ENCODE assay signal across 12 cellular contexts in the genomic region with DNA sequence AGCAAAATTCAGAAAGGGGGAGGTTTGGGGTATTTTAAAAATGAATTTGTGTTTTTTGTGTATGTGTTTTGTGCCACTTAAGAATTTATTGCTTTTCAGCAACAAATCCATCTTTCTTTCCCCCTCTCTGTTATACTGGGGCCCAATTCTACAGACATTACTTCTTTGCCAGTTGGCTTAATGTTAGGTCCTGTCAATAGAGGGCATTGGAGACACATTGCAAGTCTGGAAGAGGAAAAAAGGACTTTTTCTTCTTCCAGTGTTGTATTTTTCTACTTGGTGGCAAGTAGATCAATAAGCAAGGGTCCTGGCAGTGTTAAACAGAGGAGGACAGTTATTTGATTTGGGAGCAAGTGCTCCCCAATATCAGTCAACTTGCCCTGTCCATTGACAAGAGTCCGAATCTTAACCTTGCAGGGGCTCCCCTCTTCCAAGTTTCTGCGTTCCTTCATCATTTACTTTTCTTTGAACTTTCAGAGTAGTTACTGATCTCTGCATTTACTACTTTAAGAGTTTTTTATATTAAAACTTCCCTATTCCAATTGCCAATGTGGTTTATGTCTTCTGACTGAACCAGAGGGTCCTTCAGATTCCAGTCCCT. TPM values are rescaled to one million over a fixed set of nuclear protein-coding genes. Genes with fewer than 3 reads are reported as not detected.
DNase-seq lines count a peak whose midpoint lies in the region; ATAC-seq and TF ChIP-seq lines count a peak whose summit lies in the region.
"Had no signal": no experiment of that assay in that cellular context is flagged by ENCODE, and none has a peak within 500 bp of the region (broad histone marks: within the 10 kb centered on the region; RNA-seq: fewer than 3 reads in every experiment).

No MANE protein-coding gene starts in this region.

- H4K91ac ChIP-seq in neuronal stem cell (ENCODE audit: low read depth, low read length, poor library complexity), result no peak overlapping the region

- no peaks in the 10 kb centered on the region for H3K9me3 ChIP-seq in T-helper 17 cell (ENCODE audit: control insufficient read depth, low read length, poor library complexity, severe bottlenecking)
- no peaks in the 10 kb centered on the region for H3K9me3 ChIP-seq in neuronal stem cell (replicated peaks in 1 of 2; ENCODE audit: control insufficient read depth in 2 of 2, insufficient read depth in 1 of 2, low read depth in 1 of 2, low read length in 2 of 2)

- DNase-seq in AML-193 (lab: John Stamatoyannopoulos, UW) (peak; percentile 45 to 49), T-helper 17 cell (no peak), iPS-NIHi11 (ENCODE audit: low spot score) (peak; percentile 37), neuronal stem cell (ENCODE audit: low spot score) (no peak), NCI-H1930 (lab: John Stamatoyannopoulos, UW) (no peak), Ammon's horn (ENCODE audit: low spot score) (no peak)
- DNase-seq in NK-92 treated with Interleukin-12 subunit alpha and Interleukin-12 subunit beta, amount 100 ng/mL, for 24 hours (lab: John Stamatoyannopoulos, UW), result no peak
- DNase-seq: activated CD8-positive, alpha-beta memory T cell treated with anti-CD3 and anti-CD28 coated beads, Interleukin-2, amount 50 U/mL, for 4 hours; NCI-H1105 treated with DMSO at 0.1 percent for 48 hours; stimulated activated CD8-positive, alpha-beta memory T cell treated with anti-CD3 and anti-CD28 coated beads, Interleukin-4, amount 100 ng/mL, for 48 hours had no signal

- H2BK12ac ChIP-seq in neuronal stem cell (ENCODE audit: low read length), result no peak overlapping the region

- no peak overlapping the region for H3K9ac ChIP-seq in neuronal stem cell (ENCODE audit: low read depth, low read length, poor library complexity)

- H2AFZ ChIP-seq in neuronal stem cell (ENCODE audit: low read length), result no peak overlapping the region

- no peaks in the 10 kb centered on the region for H3K79me1 ChIP-seq in neuronal stem cell (ENCODE audit: low read depth, low read length)

- no peak overlapping the region for H3K27ac ChIP-seq in neuronal stem cell (replicated peaks; ENCODE audit: low read length)
- H3K27ac ChIP-seq: SK-N-MC had no signal

- H3K36me3 Mint-ChIP-seq in T-helper 17 cell (ENCODE audit: low read depth), result peaks cover 7% of the 10 kb centered on the region

- H4K8ac ChIP-seq in neuronal stem cell (ENCODE audit: low read depth, low read length), result no peak overlapping the region

- peaks cover 2 to 6% of the 10 kb centered on the region in 2 donors for H3K4me1 ChIP-seq in neuronal stem cell (ENCODE audit: control insufficient read depth in 2 of 2, insufficient read depth in 1 of 2, low read depth in 1 of 2, low read length in 2 of 2)

- H2BK5ac ChIP-seq in neuronal stem cell (ENCODE audit: low read length), result no peak overlapping the region

- TF ChIP-seq CTCF in GM12874 (IDR thresholded peaks at IDR 0.05; ENCODE audit: insufficient read depth, low read depth, low read length), result peak; percentile 50; the same call in 1 of the 2 replicates

- no peaks in the 10 kb centered on the region for H3K27me3 Mint-ChIP-seq in T-helper 17 cell

- no peak overlapping the region for H2AK5ac ChIP-seq in neuronal stem cell (ENCODE audit: low read depth, low read length)

- no peaks in the 10 kb centered on the region for H3K36me3 ChIP-seq in neuronal stem cell (replicated peaks in 1 of 2; ENCODE audit: control insufficient read depth in 2 of 2, insufficient read depth in 2 of 2, low read length in 2 of 2)

- no peak overlapping the region for H3K18ac ChIP-seq in neuronal stem cell (ENCODE audit: low read length)

- H2BK120ac ChIP-seq in neuronal stem cell (ENCODE audit: low read depth, low read length), result no peak overlapping the region

- peak; percentile 62 for ATAC-seq in T-helper 17 cell

- no peak overlapping the region for H3K14ac ChIP-seq in neuronal stem cell (ENCODE audit: low read length)

- peak overlapping the region; percentile 91 for H3K27ac Mint-ChIP-seq in T-helper 17 cell

- H3K23ac ChIP-seq in neuronal stem cell (ENCODE audit: low read depth, low read length, poor library complexity), result no peak overlapping the region

- no CpG with 5 or more reads among the region's 2 CpGs for WGBS in neuronal stem cell (ENCODE audit: extremely low coverage in 2 of 2, insufficient read length in 2 of 2, insufficient replicate concordance in 1 of 2), 2 donors

- no peak overlapping the region for H3K4ac ChIP-seq in neuronal stem cell (ENCODE audit: low read length)

- H3K4me1 Mint-ChIP-seq in T-helper 17 cell, result peaks cover 39% of the 10 kb centered on the region

- no peak overlapping the region for H3K4me2 ChIP-seq in neuronal stem cell (ENCODE audit: insufficient read depth, low read length, poor library complexity, severe bottlenecking)

- H3K4me3 Mint-ChIP-seq in T-helper 17 cell, result no peak overlapping the region

- no peak overlapping the region for H2BK15ac ChIP-seq in neuronal stem cell (ENCODE audit: low read length)

- H3K4me3 ChIP-seq in neuronal stem cell (ENCODE audit: low read length in 2 of 2), result no peak overlapping the region
- H3K4me3 ChIP-seq: SK-N-MC had no signal

- peaks cover 0 to 7% (median 0%) of the 10 kb centered on the region in 3 experiments for H3K27me3 ChIP-seq in neuronal stem cell (ENCODE audit: control insufficient read depth in 3 of 3, insufficient read depth in 3 of 3, low read depth in 1 of 3, low read length in 3 of 3)

RNA-seq across cellular contexts. Expression of gene SCML4, which starts 23.4 kb away (rescaled TPM):
- total RNA-seq in T-helper 17 cell, result 10 to 100 TPM; 49.6 to 58.3 TPM
- 0.07 TPM for polyA plus RNA-seq in neuronal stem cell (2013, experiment 1 of 2)
- 0.03 TPM for polyA plus RNA-seq in neuronal stem cell (2013, experiment 2 of 2)

Comparison
In these comparisons a context has a peak if more than half of its experiments do, and no peak if none do; other contexts are left out.
1. DNase-seq: peak in AML-193 (2 of 2) and iPS-NIHi11 (single experiment); none in T-helper 17 cell (0 of 3), NK-92 treated with Interleukin-12 subunit alpha and Interleukin-12 subunit beta, amount 100 ng/mL, for 24 hours (single experiment), neuronal stem cell (single experiment), NCI-H1930 (0 of 2) and Ammon's horn (single experiment).